21 cellular contexts compared by ENCODE assay signal in the genomic region with DNA sequence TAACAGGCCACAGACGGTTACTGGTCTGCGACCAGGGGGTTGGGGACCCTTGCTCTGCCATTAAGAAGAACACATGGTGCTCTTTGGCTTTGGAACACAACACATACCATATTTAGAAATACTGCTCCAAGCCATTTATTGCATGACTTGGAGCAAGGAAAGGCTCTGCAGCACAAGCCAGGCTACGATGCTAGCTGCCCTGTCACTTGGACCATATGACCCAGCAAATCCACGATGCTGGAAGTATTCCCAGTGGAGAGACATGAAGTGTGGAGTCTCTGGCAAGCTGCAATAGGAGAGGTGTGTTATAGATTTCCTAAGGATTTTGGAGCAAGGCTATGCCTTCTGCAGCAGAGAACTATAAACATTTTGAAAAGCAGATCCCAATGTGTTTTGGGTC.
"Had no signal": no experiment of that assay in that cellular context is flagged by ENCODE, and none has a peak within 500 bp of the region (broad histone marks: within the 10 kb centered on the region; RNA-seq: fewer than 3 reads in every experiment).

No MANE protein-coding gene starts in this region.

- H3K9me3 ChIP-seq: pancreas, prostate gland, spleen, stomach, thoracic aorta, transverse colon had no signal

- H3K4me1 ChIP-seq: pancreas, prostate gland had no signal

- H3K4me3 ChIP-seq: dorsolateral prefrontal cortex, hepatocyte, pancreas, prostate gland, spleen, stomach, thoracic aorta, transverse colon had no signal

- ATAC-seq: left colon, pancreas, sciatic nerve had no signal

- DNase-seq: cortex of kidney; effector CD8-positive, alpha-beta T cell; foreskin melanocyte; kidney; left colon; mesendoderm; naive B cell; occipital lobe; pancreas; spleen; stimulated activated CD4-positive, alpha-beta T cell treated with anti-CD3 and anti-CD28 coated beads, Interleukin-15, amount 100 ng/mL, for 24 hours; stimulated activated CD4-positive, alpha-beta T cell treated with anti-CD3 and anti-CD28 coated beads, Interleukin-1b, Interleukin-23, amount 100 ng/mL, for 48 hours; stimulated activated CD4-positive, alpha-beta T cell treated with anti-CD3 and anti-CD28 coated beads, Interleukin-4, amount 100 ng/mL, for 24 hours; stimulated activated naive CD4-positive, alpha-beta T cell; stomach; transverse colon had no signal

- H3K27me3 ChIP-seq: dorsolateral prefrontal cortex, hepatocyte, pancreas, spleen, stomach, transverse colon had no signal

- H3K27ac ChIP-seq: hepatocyte, pancreas, prostate gland, spleen, stomach, thoracic aorta, transverse colon had no signal
